In the genomic region with DNA sequence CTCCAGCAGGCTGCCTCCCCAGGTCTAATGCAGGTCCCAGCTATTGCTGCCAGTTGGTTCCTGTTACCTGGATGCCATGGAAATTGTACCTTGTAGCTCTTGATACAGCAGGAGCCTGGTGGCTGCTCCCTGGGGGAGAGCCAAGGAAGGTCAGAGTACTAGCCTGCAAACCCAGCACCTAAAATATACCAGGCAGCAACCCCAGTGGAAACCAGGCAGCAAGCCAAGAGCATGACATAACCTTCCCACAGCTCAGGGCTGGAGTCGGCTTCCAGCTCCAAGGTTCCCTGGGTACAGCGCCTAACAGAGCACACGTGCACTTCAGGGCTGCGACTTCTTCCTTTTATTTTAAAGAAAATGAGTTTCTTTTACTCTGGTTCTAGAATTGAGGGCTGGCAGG, we compare ENCODE assay signal across 10 cellular contexts. TPM values are rescaled to one million over a fixed set of nuclear protein-coding genes. Genes with fewer than 3 reads are reported as not detected.
DNase-seq lines count a peak whose midpoint lies in the region; ATAC-seq and TF ChIP-seq lines count a peak whose summit lies in the region.
"Had no signal": no experiment of that assay in that cellular context is flagged by ENCODE, and none has a peak within 500 bp of the region (broad histone marks: within the 10 kb centered on the region; RNA-seq: fewer than 3 reads in every experiment).

No MANE protein-coding gene starts in this region.

- ATAC-seq in SK-N-SH treated with all-trans-retinoic acid at 6 μM for 48 hours (peak; percentile 87), heart right ventricle (peak; percentile 89 to 97 (median 96)), HG02610 (IDR thresholded peaks at IDR 0.05; ENCODE audit: unreplicated experiment) (no peak), HG03095 (IDR thresholded peaks at IDR 0.05; ENCODE audit: unreplicated experiment) (no peak)
- ATAC-seq: GM12878 had no signal

- TF ChIP-seq CTCF in heart right ventricle (IDR thresholded peaks at IDR 0.05) (no peak), smooth muscle cell (IDR thresholded peaks at IDR 0.05; ENCODE audit: borderline replicate concordance, insufficient read depth, poor library complexity, severe bottlenecking) (no peak)

- no peaks in the 10 kb centered on the region for H3K27me3 ChIP-seq in heart right ventricle
- no peaks in the 10 kb centered on the region for H3K27me3 ChIP-seq in smooth muscle cell (ENCODE audit: low read depth)
- H3K27me3 ChIP-seq in Karpas-422 (ENCODE audit: low read length), result no peaks in the 10 kb centered on the region

- H3K79me2 ChIP-seq in smooth muscle cell (ENCODE audit: low read depth) (no peaks in the 10 kb centered on the region), Karpas-422 (ENCODE audit: low read length) (no peaks in the 10 kb centered on the region)

- H3K4me3 ChIP-seq in heart right ventricle, result no peak overlapping the region
- no peak overlapping the region for H3K4me3 ChIP-seq in smooth muscle cell
- H3K4me3 ChIP-seq in Karpas-422 (ENCODE audit: low read length), result no peak overlapping the region
- H3K4me3 ChIP-seq: GM12878 had no signal

- DNase-seq in LHCN-M2 (ENCODE audit: low read depth) (peak; percentile 25), heart right ventricle (peak; percentile 77 to 93), smooth muscle cell (lab: John Stamatoyannopoulos, UW; ENCODE audit: unreplicated experiment) (peak; percentile 14), Karpas-422 (no peak), cerebellar nuclear complex (lab: John Stamatoyannopoulos, UW) (no peak)

- H3K4me2 ChIP-seq in smooth muscle cell (no peak overlapping the region), Karpas-422 (ENCODE audit: low read depth, low read length, poor library complexity, severe bottlenecking) (no peak overlapping the region)

- peaks cover 7% of the 10 kb centered on the region for H3F3A ChIP-seq in smooth muscle cell (ENCODE audit: low read depth)

- H3K9ac ChIP-seq in smooth muscle cell (ENCODE audit: low read depth), result no peak overlapping the region
- no peak overlapping the region for H3K9ac ChIP-seq in Karpas-422 (ENCODE audit: low read length)

- intact Hi-C loops in heart right ventricle (cut with DNase I), result no loop called here

- H3K4me1 ChIP-seq in heart right ventricle (peaks cover 3 to 51% (median 26%) of the 10 kb centered on the region in 9 donors), smooth muscle cell (ENCODE audit: low read depth) (peaks cover 7% of the 10 kb centered on the region), Karpas-422 (ENCODE audit: low read length) (no peaks in the 10 kb centered on the region)

- H3K9me2 ChIP-seq in Karpas-422 (replicated peaks; ENCODE audit: insufficient read depth, low read length), result no peaks in the 10 kb centered on the region

- H3K9me3 ChIP-seq in heart right ventricle (no peaks in the 10 kb centered on the region), smooth muscle cell (replicated peaks; ENCODE audit: low read depth) (no peaks in the 10 kb centered on the region), Karpas-422 (ENCODE audit: low read length) (no peaks in the 10 kb centered on the region)

- 8 to 17% methylated on average over 4 of the region's 4 CpGs for WGBS in heart right ventricle, 2 donors
- whole genome bisulfite sequencing in smooth muscle cell (ENCODE audit: low lambda C conversion rate), result 44% methylated on average over 4 of the region's 4 CpGs

- no peaks in the 10 kb centered on the region for H3K36me3 ChIP-seq in heart right ventricle
- H3K36me3 ChIP-seq in smooth muscle cell (ENCODE audit: low read depth), result no peaks in the 10 kb centered on the region
- H3K36me3 ChIP-seq in Karpas-422 (ENCODE audit: insufficient read depth, low read length), result no peaks in the 10 kb centered on the region

- H3K27ac ChIP-seq in heart right ventricle, result peak overlapping the region in 5 of 10 donors; percentile 21 to 64 (median 42)
- no peak overlapping the region for H3K27ac ChIP-seq in smooth muscle cell (ENCODE audit: low read depth)
- no peak overlapping the region for H3K27ac ChIP-seq in Karpas-422 (ENCODE audit: low read length)

- no peaks in the 10 kb centered on the region for H4K20me1 ChIP-seq in smooth muscle cell (ENCODE audit: low read depth)
- H4K20me1 ChIP-seq in Karpas-422 (ENCODE audit: insufficient read depth, low read depth, low read length), result no peaks in the 10 kb centered on the region

- H2AFZ ChIP-seq in smooth muscle cell (ENCODE audit: low read depth) (no peak overlapping the region), Karpas-422 (ENCODE audit: low read length) (no peak overlapping the region)

TF ChIP-seq in SK-N-SH treated with all-trans-retinoic acid at 6 μM for 48 hours, 23 proteins besides CTCF, POLR2A, EP300 and RAD21:
- TF ChIP-seq ISL1 (CRISPR knock-in tag; IDR thresholded peaks at IDR 0.05) (no peak), PPARA (CRISPR knock-in tag; IDR thresholded peaks at IDR 0.05; ENCODE audit: borderline replicate concordance) (no peak), OSR1 (CRISPR knock-in tag; IDR thresholded peaks at IDR 0.05) (no peak), ZNF70 (CRISPR knock-in tag; IDR thresholded peaks at IDR 0.05) (no peak), TCF4 (CRISPR knock-in tag; IDR thresholded peaks at IDR 0.05; ENCODE audit: borderline replicate concordance) (no peak), ZC3H10 (CRISPR knock-in tag; IDR thresholded peaks at IDR 0.05) (no peak), ZFP30 (CRISPR knock-in tag; IDR thresholded peaks at IDR 0.05) (no peak)
- TF ChIP-seq, protein P1, sequence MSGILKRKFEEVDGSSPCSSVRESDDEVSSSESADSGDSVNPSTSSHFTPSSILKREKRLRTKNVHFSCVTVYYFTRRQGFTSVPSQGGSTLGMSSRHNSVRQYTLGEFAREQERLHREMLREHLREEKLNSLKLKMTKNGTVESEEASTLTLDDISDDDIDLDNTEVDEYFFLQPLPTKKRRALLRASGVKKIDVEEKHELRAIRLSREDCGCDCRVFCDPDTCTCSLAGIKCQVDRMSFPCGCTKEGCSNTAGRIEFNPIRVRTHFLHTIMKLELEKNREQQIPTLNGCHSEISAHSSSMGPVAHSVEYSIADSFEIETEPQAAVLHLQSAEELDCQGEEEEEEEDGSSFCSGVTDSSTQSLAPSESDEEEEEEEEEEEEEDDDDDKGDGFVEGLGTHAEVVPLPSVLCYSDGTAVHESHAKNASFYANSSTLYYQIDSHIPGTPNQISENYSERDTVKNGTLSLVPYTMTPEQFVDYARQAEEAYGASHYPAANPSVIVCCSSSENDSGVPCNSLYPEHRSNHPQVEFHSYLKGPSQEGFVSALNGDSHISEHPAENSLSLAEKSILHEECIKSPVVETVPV (CRISPR knock-in tag; IDR thresholded peaks at IDR 0.05), result no peak
- TF ChIP-seq, protein P2, sequence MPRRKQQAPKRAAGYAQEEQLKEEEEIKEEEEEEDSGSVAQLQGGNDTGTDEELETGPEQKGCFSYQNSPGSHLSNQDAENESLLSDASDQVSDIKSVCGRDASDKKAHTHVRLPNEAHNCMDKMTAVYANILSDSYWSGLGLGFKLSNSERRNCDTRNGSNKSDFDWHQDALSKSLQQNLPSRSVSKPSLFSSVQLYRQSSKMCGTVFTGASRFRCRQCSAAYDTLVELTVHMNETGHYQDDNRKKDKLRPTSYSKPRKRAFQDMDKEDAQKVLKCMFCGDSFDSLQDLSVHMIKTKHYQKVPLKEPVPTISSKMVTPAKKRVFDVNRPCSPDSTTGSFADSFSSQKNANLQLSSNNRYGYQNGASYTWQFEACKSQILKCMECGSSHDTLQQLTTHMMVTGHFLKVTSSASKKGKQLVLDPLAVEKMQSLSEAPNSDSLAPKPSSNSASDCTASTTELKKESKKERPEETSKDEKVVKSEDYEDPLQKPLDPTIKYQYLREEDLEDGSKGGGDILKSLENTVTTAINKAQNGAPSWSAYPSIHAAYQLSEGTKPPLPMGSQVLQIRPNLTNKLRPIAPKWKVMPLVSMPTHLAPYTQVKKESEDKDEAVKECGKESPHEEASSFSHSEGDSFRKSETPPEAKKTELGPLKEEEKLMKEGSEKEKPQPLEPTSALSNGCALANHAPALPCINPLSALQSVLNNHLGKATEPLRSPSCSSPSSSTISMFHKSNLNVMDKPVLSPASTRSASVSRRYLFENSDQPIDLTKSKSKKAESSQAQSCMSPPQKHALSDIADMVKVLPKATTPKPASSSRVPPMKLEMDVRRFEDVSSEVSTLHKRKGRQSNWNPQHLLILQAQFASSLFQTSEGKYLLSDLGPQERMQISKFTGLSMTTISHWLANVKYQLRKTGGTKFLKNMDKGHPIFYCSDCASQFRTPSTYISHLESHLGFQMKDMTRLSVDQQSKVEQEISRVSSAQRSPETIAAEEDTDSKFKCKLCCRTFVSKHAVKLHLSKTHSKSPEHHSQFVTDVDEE (CRISPR knock-in tag; IDR thresholded peaks at IDR 0.05), result no peak

RNA-seq across cellular contexts. Expression of a gene that starts 30.3 kb away (rescaled TPM):
- total RNA-seq in LHCN-M2 (2014; rRNA removed) (not detected in 2 replicates), heart right ventricle (not detected), smooth muscle cell (not detected in 2 replicates)
- not detected for polyA plus RNA-seq in LHCN-M2 (2012)
- polyA plus RNA-seq in heart right ventricle (not detected), smooth muscle cell (not detected in 2 replicates)
- total RNA-seq in Karpas-422 (2014; rRNA removed; shearing (Covaris generic); ENCODE audit: low replicate concordance), result not detected in 2 replicates
- total RNA-seq: activated T-helper 2 cell treated with anti-CD3 and anti-CD28 coated beads, Interferon-gamma antibody, Interleukin-2, Interleukin-4, amounts not matched to agents 10 μg/mL and 5 μg/mL and 100 μg/mL, durations not matched to agents 14 hours and 24 hours and 36 hours; GM12878 had no signal
- polyA plus RNA-seq: GM12878 had no signal

Comparison
In these comparisons a context has a peak if more than half of its experiments do, and no peak if none do; other contexts are left out.
1. DNase-seq: peak in LHCN-M2 (single experiment), heart right ventricle (2 of 2) and smooth muscle cell (single experiment); none in Karpas-422 (single experiment) and cerebellar nuclear complex (0 of 2).
2. ATAC-seq: peak in SK-N-SH treated with all-trans-retinoic acid at 6 μM for 48 hours (single experiment) and heart right ventricle (8 of 8); none in HG02610 (single experiment) and HG03095 (single experiment).